ENCODE assay signal across 10 cellular contexts in the genomic region with DNA sequence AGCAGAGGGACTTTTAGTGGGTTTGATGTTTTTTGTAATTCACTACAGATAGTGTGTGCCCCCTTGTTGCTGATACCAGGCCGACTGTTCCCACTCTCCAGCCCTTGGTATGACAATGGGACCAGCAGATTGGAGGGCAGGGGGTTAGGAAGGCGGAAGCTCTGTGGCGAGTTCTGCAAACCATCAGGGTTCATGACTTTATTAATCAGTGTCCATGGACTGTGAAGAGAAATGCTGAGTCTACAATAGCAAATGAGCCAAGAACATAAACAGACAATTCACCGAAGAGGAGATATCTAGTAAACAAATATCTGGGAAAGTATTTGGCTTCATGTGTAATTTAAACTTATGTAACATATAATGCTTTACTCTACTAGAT.
A peak's percentile ranks its signal among the peaks of the same experiment; 100 is the strongest.
DNase-seq lines count a peak whose midpoint lies in the region; ATAC-seq, FAIRE-seq and TF ChIP-seq lines count a peak whose summit lies in the region.
"Had no signal": no experiment of that assay in that cellular context is flagged by ENCODE, and none has a peak within 500 bp of the region (broad histone marks: within the 10 kb centered on the region; RNA-seq: fewer than 3 reads in every experiment).

No MANE protein-coding gene starts in this region.

- no peaks in the 10 kb centered on the region for H3K9me3 Mint-ChIP-seq in activated naive CD4-positive, alpha-beta T cell treated with anti-CD3 and anti-CD28 coated beads, Interleukin-2, amount 50 U/mL, for 24 hours
- H3K9me3 Mint-ChIP-seq in type B pancreatic cell, result no peaks in the 10 kb centered on the region

- H3K9ac ChIP-seq in K562 (ENCODE audit: insufficient read depth in 1 of 2, low read depth in 2 of 2, low read length in 2 of 2) (no peak overlapping the region), mucosa of rectum (ENCODE audit: low read depth in 1 of 2, low read length in 2 of 2) (no peak overlapping the region)

- H3K27ac ChIP-seq in K562 (ENCODE audit: extremely low read depth, low read depth, low read length) (no peak overlapping the region), mucosa of rectum (ENCODE audit: low read depth in 2 of 2, low read length in 2 of 2) (peak overlapping the region; percentile 19 to 34)

- no peaks in the 10 kb centered on the region for H3K9me3 ChIP-seq in K562 (replicated peaks; ENCODE audit: control insufficient read depth, insufficient read depth, low read depth, low read length)
- no peaks in the 10 kb centered on the region for H3K9me3 ChIP-seq in mucosa of rectum (ENCODE audit: control insufficient read depth in 2 of 2, low read length in 2 of 2)

- no peaks in the 10 kb centered on the region for H3K79me2 ChIP-seq in K562 (ENCODE audit: control insufficient read depth, insufficient read depth, low read length)

- H3K36me3 ChIP-seq in K562 (ENCODE audit: control insufficient read depth, insufficient read depth, low read length), result no peaks in the 10 kb centered on the region
- H3K36me3 ChIP-seq in mucosa of rectum (ENCODE audit: control insufficient read depth in 2 of 2, insufficient read depth in 2 of 2, low read length in 2 of 2), result peaks cover 5 to 10% of the 10 kb centered on the region in 2 donors

- intact Hi-C loops in K562 (cut with micrococcal nuclease), result no loop called here

- peaks cover 61% of the 10 kb centered on the region for H3K4me1 Mint-ChIP-seq in activated naive CD4-positive, alpha-beta T cell treated with anti-CD3 and anti-CD28 coated beads, Interleukin-2, amount 50 U/mL, for 24 hours
- H3K4me1 Mint-ChIP-seq in type B pancreatic cell (ENCODE audit: unreplicated experiment), result peaks cover 56% of the 10 kb centered on the region

- no peaks in the 10 kb centered on the region for H3K27me3 Mint-ChIP-seq in activated naive CD4-positive, alpha-beta T cell treated with anti-CD3 and anti-CD28 coated beads, Interleukin-2, amount 50 U/mL, for 24 hours
- H3K27me3 Mint-ChIP-seq in type B pancreatic cell, result no peaks in the 10 kb centered on the region

- TF ChIP-seq EP300 in K562 (IDR thresholded peaks at IDR 0.05; ENCODE audit: low read length), result no peak

- TF ChIP-seq RAD21 in K562 (CRISPR knock-in tag; conservative IDR thresholded peaks at IDR 0.05 in 1 of 2, IDR thresholded peaks at IDR 0.05 in 1 of 2), result no peak

- H3K4me3 Mint-ChIP-seq in activated naive CD4-positive, alpha-beta T cell treated with anti-CD3 and anti-CD28 coated beads, Interleukin-2, amount 50 U/mL, for 24 hours, result peak overlapping the region; percentile 30
- H3K4me3 Mint-ChIP-seq in type B pancreatic cell, result peak overlapping the region; percentile 43

- H3K27ac Mint-ChIP-seq in activated naive CD4-positive, alpha-beta T cell treated with anti-CD3 and anti-CD28 coated beads, Interleukin-2, amount 50 U/mL, for 24 hours, result peak overlapping the region; percentile 91
- peak overlapping the region; percentile 86 for H3K27ac Mint-ChIP-seq in type B pancreatic cell

- H3K36me3 Mint-ChIP-seq in activated naive CD4-positive, alpha-beta T cell treated with anti-CD3 and anti-CD28 coated beads, Interleukin-2, amount 50 U/mL, for 24 hours, result peaks cover 24% of the 10 kb centered on the region
- peaks cover 49% of the 10 kb centered on the region for H3K36me3 Mint-ChIP-seq in type B pancreatic cell

- 4% methylated on average over 4 of the region's 4 CpGs for WGBS in K562 (ENCODE audit: insufficient coverage, low coverage, missing lambda C conversion rate)

- no peaks in the 10 kb centered on the region for H3K9me1 ChIP-seq in K562 (ENCODE audit: control insufficient read depth, insufficient read depth, low read length)

- H4K20me1 ChIP-seq in K562 (replicated peaks; ENCODE audit: control insufficient read depth, insufficient read depth, low read length), result no peaks in the 10 kb centered on the region

- no peak overlapping the region for H2AFZ ChIP-seq in K562 (ENCODE audit: low read depth, low read length)

- peaks cover 20 to 44% of the 10 kb centered on the region in 2 experiments; a peak in 3 of 5 replicates for H3K27me3 ChIP-seq in K562 (ENCODE audit: control insufficient read depth in 2 of 2, insufficient read depth in 2 of 2, low read length in 2 of 2)
- H3K27me3 ChIP-seq in mucosa of rectum (ENCODE audit: control insufficient read depth in 2 of 2, insufficient read depth in 2 of 2, low read length in 2 of 2), result no peaks in the 10 kb centered on the region

- H3K4me3 ChIP-seq in K562 (no peak overlapping the region), mucosa of rectum (ENCODE audit: low read length in 2 of 2) (no peak overlapping the region)

- ATAC-seq in K562 (no peak), HG03095 (IDR thresholded peaks at IDR 0.05; ENCODE audit: unreplicated experiment) (no peak)

- CTCF ChIA-PET in K562 (lab: Yijun Ruan, JAX; ENCODE audit: low intra/inter-chr PET ratio), result no interaction called here

- in situ Hi-C loops in K562 (cut with MboI), result no loop called here

- DNase-seq in activated naive CD4-positive, alpha-beta T cell treated with Interleukin-2 at 50 U/mL for 16 hours, result no peak
- DNase-seq in K562 (ENCODE audit: extremely low read depth in 1 of 4, low spot score in 3 of 4) (no peak), type B pancreatic cell (ENCODE audit: extremely low spot score, unreplicated experiment) (no peak), anterior cingulate cortex (lab: John Stamatoyannopoulos, UW) (no peak)
- no peak for DNase-seq in stimulated activated CD8-positive, alpha-beta memory T cell treated with anti-CD3 and anti-CD28 coated beads, Interleukin-4, amount 100 ng/mL, for 48 hours
- DNase-seq: NCI-H1694, posterior cingulate gyrus had no signal

- TF ChIP-seq POLR2A in K562 (conservative IDR thresholded peaks at IDR 0.05), result no peak

- H3K4me1 ChIP-seq in K562 (replicated peaks in 1 of 2; ENCODE audit: control insufficient read depth in 2 of 2, insufficient read depth in 2 of 2, low read length in 2 of 2) (no peaks in the 10 kb centered on the region), mucosa of rectum (ENCODE audit: control insufficient read depth in 2 of 2, insufficient read depth in 2 of 2, low read length in 2 of 2) (peaks cover 37 to 40% of the 10 kb centered on the region in 2 donors)

- H3K4me2 ChIP-seq in K562 (ENCODE audit: insufficient read depth, low read length), result no peak overlapping the region

- FAIRE-seq in K562 (lab: Jason Lieb, UNC), result no peak

- TF ChIP-seq CTCF in K562 (IDR thresholded peaks at IDR 0.05 in 2 of 3, conservative IDR thresholded peaks at IDR 0.05 in 1 of 3; ENCODE audit: insufficient read depth in 2 of 3, low read depth in 1 of 3, low read length in 3 of 3) (no peak), type B pancreatic cell (conservative IDR thresholded peaks at IDR 0.05) (no peak)

- no TSS peak for BruUV-seq in K562 (replicated peaks; lab: Mats Ljungman, UMichigan)

- POLR2A ChIA-PET in K562 (lab: Yijun Ruan, JAX), result interaction anchor here (0.8 kb wide), 1 partner anchor 9 kb away, joined by 3 read pairs; no protein-coding TSS in a partner anchor

TF ChIP-seq in K562, 482 proteins besides CTCF, POLR2A, EP300 and RAD21:
- peak; percentile 14; the same call in 1 of the 2 replicates for TF ChIP-seq ZNF316 (IDR thresholded peaks at IDR 0.05)
- no peak for TF ChIP-seq TSC22D4 (tag; IDR thresholded peaks at IDR 0.05)
